2 cellular contexts compared by ENCODE assay signal in genomic region chr2:158894078-158894477, GRCh38.
TF ChIP-seq lines count a peak whose summit lies in the region.

No MANE protein-coding gene starts in this region.

TF ChIP-seq in SK-N-SH treated with all-trans-retinoic acid at 6 μM for 48 hours, 23 proteins besides CTCF, POLR2A, EP300 and RAD21:
- TF ChIP-seq ISL1 (CRISPR knock-in tag; IDR thresholded peaks at IDR 0.05) (peak; percentile 59), ZFP30 (CRISPR knock-in tag; IDR thresholded peaks at IDR 0.05) (no peak)

TF ChIP-seq in GM23338, 12 proteins besides CTCF, POLR2A, EP300 and RAD21:
- TF ChIP-seq ZNF462 (CRISPR knock-in tag; IDR thresholded peaks at IDR 0.05) (no peak), ZNF331 (CRISPR knock-in tag; IDR thresholded peaks at IDR 0.05; ENCODE audit: low read depth) (no peak), ETS1 (IDR thresholded peaks at IDR 0.05) (no peak), EZH2phosphoT487 (IDR thresholded peaks at IDR 0.05; ENCODE audit: unreplicated experiment) (no peak), REST (IDR thresholded peaks at IDR 0.05; ENCODE audit: unreplicated experiment) (no peak), CREB1 (CRISPR knock-in tag; IDR thresholded peaks at IDR 0.05; ENCODE audit: low read depth) (no peak), ZNF114 (CRISPR knock-in tag; IDR thresholded peaks at IDR 0.05) (no peak)
